In genomic region chr20:49508435-49509199, GRCh38 we compare ENCODE assay signal across 8 cellular contexts. TPM values are rescaled to one million over a fixed set of nuclear protein-coding genes. Genes with fewer than 3 reads are reported as not detected.
DNase-seq lines count a peak whose midpoint lies in the region; ATAC-seq and TF ChIP-seq lines count a peak whose summit lies in the region.

No MANE protein-coding gene starts in this region.

- no peaks in the 10 kb centered on the region for H3K79me1 ChIP-seq in H9 (ENCODE audit: insufficient read depth, low read depth, low read length, poor library complexity, severe bottlenecking)

- intact Hi-C loops in Right ventricle myocardium inferior (cut with DNase I) = loop anchor here (1.0 kb wide), 1 partner anchor 174 kb away; no protein-coding TSS in a partner anchor

- H2BK15ac ChIP-seq in H9 (ENCODE audit: low read depth, low read length) = no peak overlapping the region

- H3K18ac ChIP-seq in H9 (ENCODE audit: insufficient read length, low read depth, low read length) = peak overlapping the region; percentile 30

- H2BK120ac ChIP-seq in H9 (ENCODE audit: low read depth, low read length, poor library complexity, severe bottlenecking) = no peak overlapping the region

- H3K14ac ChIP-seq in H9 (ENCODE audit: insufficient read depth, low read length) = no peak overlapping the region

- no peak overlapping the region for H3K4me2 ChIP-seq in H9 (ENCODE audit: insufficient read depth, insufficient read length, low read length)

- H3K4me3 Mint-ChIP-seq in H9 = no peak overlapping the region

- H3K9ac ChIP-seq in H9 (ENCODE audit: extremely low read depth, insufficient read length, low read length) = no peak overlapping the region

- no peaks in the 10 kb centered on the region for H3K9me3 Mint-ChIP-seq in H9

- H3K36me3 ChIP-seq in thoracic aorta = peaks cover 48% of the 10 kb centered on the region

- no peak overlapping the region for H4K91ac ChIP-seq in H9 (ENCODE audit: insufficient read length, low read depth, low read length)

- H3K27ac Mint-ChIP-seq in H9 = peak overlapping the region; percentile 55 to 91 (median 76); a peak in 4 of 7 replicates

- H2BK20ac ChIP-seq in H9 (ENCODE audit: low read depth, low read length, poor library complexity, severe bottlenecking) = no peak overlapping the region

- no peak overlapping the region for H3K4me3 ChIP-seq in thoracic aorta

- H4K5ac ChIP-seq in H9 (ENCODE audit: insufficient read length, low read depth, low read length) = no peak overlapping the region

- H3K4ac ChIP-seq in H9 (ENCODE audit: low read depth, low read length) = no peak overlapping the region

- H2AK5ac ChIP-seq in H9 (ENCODE audit: insufficient read length, low read length) = no peak overlapping the region

- H3K4me1 ChIP-seq in H9 (ENCODE audit: insufficient read depth, low read length) (no peaks in the 10 kb centered on the region), thoracic aorta (ENCODE audit: control insufficient read depth in 1 of 2, low read depth in 2 of 2) (peaks cover 30 to 85% of the 10 kb centered on the region in 2 donors)

- no peaks in the 10 kb centered on the region for H3K23me2 ChIP-seq in H9 (ENCODE audit: insufficient read length, low read depth, low read length, poor library complexity, severe bottlenecking)

- H2AFZ ChIP-seq in H9 (ENCODE audit: low read length) = no peak overlapping the region

- H3K9me3 ChIP-seq in H9 (ENCODE audit: control insufficient read depth, low read depth, low read length) (no peaks in the 10 kb centered on the region), thoracic aorta (no peaks in the 10 kb centered on the region)

- H3K56ac ChIP-seq in H9 (ENCODE audit: insufficient read length, low read depth, low read length) = no peak overlapping the region

- H2BK5ac ChIP-seq in H9 (ENCODE audit: insufficient read length, low read length) = no peak overlapping the region

- no peaks in the 10 kb centered on the region for H3K79me2 ChIP-seq in H9 (ENCODE audit: insufficient read depth, low read length)

- peaks cover 2 to 13% (median 2%) of the 10 kb centered on the region in 3 experiments; a peak in 5 of 7 replicates for H3K36me3 Mint-ChIP-seq in H9 (ENCODE audit: insufficient read depth in 1 of 3, low read depth in 3 of 3)

- TF ChIP-seq CTCF in H9 (conservative IDR thresholded peaks at IDR 0.05) = peak; percentile 73
- peak; percentile 54 for TF ChIP-seq CTCF in thoracic aorta (IDR thresholded peaks at IDR 0.05)

- no CpG with 5 or more reads among the region's 14 CpGs for WGBS in H9 (ENCODE audit: extremely low coverage, insufficient read length, low lambda C conversion rate)

- DNase-seq in CD1c-positive myeloid dendritic cell (ENCODE audit: extremely low spot score) (peak; percentile 37), H9 (peak; percentile 39), NCI-H524 treated with DMSO at 0.1 percent for 48 hours (lab: John Stamatoyannopoulos, UW) (peak; percentile 58), amniotic epithelial cell (ENCODE audit: low read depth) (peak; percentile 47), inferior parietal cortex (ENCODE audit: extremely low spot score) (peak; percentile 80), thoracic aorta (ENCODE audit: low spot score) (no peak), Right ventricle myocardium inferior (ENCODE audit: missing footprints) (no peak)

- no peak overlapping the region for H3K27ac ChIP-seq in H9 (ENCODE audit: insufficient read length, low read depth, low read length)
- H3K27ac ChIP-seq in thoracic aorta = peak overlapping the region; percentile 46 to 69

- H3K27me3 ChIP-seq in H9 (ENCODE audit: insufficient read depth, low read length) (no peaks in the 10 kb centered on the region), thoracic aorta (replicated peaks; ENCODE audit: insufficient read depth) (no peaks in the 10 kb centered on the region)

- H3K23ac ChIP-seq in H9 (ENCODE audit: insufficient read length, low read depth, low read length) = no peak overlapping the region

- H4K8ac ChIP-seq in H9 (replicated peaks; ENCODE audit: insufficient read length, low read depth, low read length) = no peak overlapping the region

- H4K20me1 ChIP-seq in H9 (ENCODE audit: control insufficient read depth, insufficient read depth, insufficient read length) = no peaks in the 10 kb centered on the region

- no peak for ATAC-seq in thoracic aorta (ENCODE audit: insufficient number of reproducible peaks, low FRiP score, low read depth)
- no peak for ATAC-seq in HG02885 (IDR thresholded peaks at IDR 0.05; ENCODE audit: poor library complexity, unreplicated experiment)
- no peak for ATAC-seq in Right ventricle myocardium inferior

- H3K27me3 Mint-ChIP-seq in H9 (ENCODE audit: low read depth) = no peaks in the 10 kb centered on the region

- H3T11ph ChIP-seq in H9 (ENCODE audit: low read length) = no peak overlapping the region

- H2BK12ac ChIP-seq in H9 (ENCODE audit: insufficient read length, low read depth, low read length) = no peak overlapping the region

- peaks cover 5 to 13% of the 10 kb centered on the region in 2 experiments; a peak in 3 of 4 replicates for H3K4me1 Mint-ChIP-seq in H9

RNA-seq across cellular contexts. Expression of gene KCNB1, which starts 26.1 kb away (rescaled TPM):
- total RNA-seq in H9 (2021) = 0.42 and 0.68 TPM in 2 replicates
- total RNA-seq in thoracic aorta = 1 to 10 TPM; 1.4 to 2.3 TPM
- total RNA-seq in Right ventricle myocardium inferior = 0.81 TPM

RNA-seq across cellular contexts. Expression of gene PTGIS, which starts 59.3 kb away (rescaled TPM):
- total RNA-seq in H9 (2021) = 18.9 and 20.0 TPM in 2 replicates
- total RNA-seq in thoracic aorta = 100 to 1,000 TPM; 397 to 465 TPM
- 24.2 TPM for total RNA-seq in Right ventricle myocardium inferior

Comparison
In these comparisons a context has a peak if more than half of its experiments do, and no peak if none do; other contexts are left out.
1. DNase-seq: peak in CD1c-positive myeloid dendritic cell (single experiment), H9 (single experiment), NCI-H524 treated with DMSO at 0.1 percent for 48 hours (single experiment), amniotic epithelial cell (single experiment) and inferior parietal cortex (single experiment); none in thoracic aorta (single experiment) and Right ventricle myocardium inferior (single experiment).
2. RNA of gene PTGIS, which starts 59.3 kb away (total RNA-seq): 397 to 465 TPM in thoracic aorta; 24.2 TPM in Right ventricle myocardium inferior (single experiment) and 18.9 to 20.0 TPM in H9; every median in the first group is over 10 times any median in the second.